ENCODE assay signal across 9 cellular contexts in genomic region chr7:81846398-81846797, GRCh38.
A peak's percentile ranks its signal among the peaks of the same experiment; 100 is the strongest.
DNase-seq lines count a peak whose midpoint lies in the region; ATAC-seq lines count a peak whose summit lies in the region.
"Had no signal": no experiment of that assay in that cellular context is flagged by ENCODE, and none has a peak within 500 bp of the region (broad histone marks: within the 10 kb centered on the region; RNA-seq: fewer than 3 reads in every experiment).

No MANE protein-coding gene starts in this region.

- peak; percentile 97 for DNase-seq in SKM-1 treated with dmso at 0.1 percent for 144 hours (lab: John Stamatoyannopoulos, UW; ENCODE audit: unreplicated experiment)
- peak; percentile 18 for DNase-seq in left kidney (ENCODE audit: low read depth, low spot score)
- DNase-seq in activated T-cell treated with anti-CD3 and anti-CD28 coated beads, Interleukin-2, amount 50 U/mL, for 48 hours: no peak
- DNase-seq in NCI-H2081 (lab: John Stamatoyannopoulos, UW): no peak
- no peak for DNase-seq in activated CD4-positive, alpha-beta T cell treated with anti-CD3 and anti-CD28 coated beads, Interleukin-2, amount 50 U/mL, for 4 hours
- no peak for DNase-seq in activated naive CD4-positive, alpha-beta T cell treated with anti-CD3 and anti-CD28 coated beads, Interleukin-2, amount 50 U/mL, for 16 hours

- peak; percentile 46 for ATAC-seq in GM18861 (IDR thresholded peaks at IDR 0.05; ENCODE audit: unreplicated experiment)
- peak; percentile 77 for ATAC-seq in HG03097 (IDR thresholded peaks at IDR 0.05; ENCODE audit: low FRiP score, unreplicated experiment)
- ATAC-seq: Panc1 had no signal

Comparison
In these comparisons a context has a peak if more than half of its experiments do, and no peak if none do; other contexts are left out.
1. DNase-seq: peak in SKM-1 treated with dmso at 0.1 percent for 144 hours (single experiment) and left kidney (single experiment); none in activated T-cell treated with anti-CD3 and anti-CD28 coated beads, Interleukin-2, amount 50 U/mL, for 48 hours (0 of 2), NCI-H2081 (0 of 2), activated CD4-positive, alpha-beta T cell treated with anti-CD3 and anti-CD28 coated beads, Interleukin-2, amount 50 U/mL, for 4 hours (0 of 2) and activated naive CD4-positive, alpha-beta T cell treated with anti-CD3 and anti-CD28 coated beads, Interleukin-2, amount 50 U/mL, for 16 hours (single experiment).